20 cellular contexts compared by ENCODE assay signal in genomic region chr12:97322388-97322787, GRCh38.
"Had no signal": no experiment of that assay in that cellular context is flagged by ENCODE, and none has a peak within 500 bp of the region (broad histone marks: within the 10 kb centered on the region; RNA-seq: fewer than 3 reads in every experiment).

No MANE protein-coding gene starts in this region.

- H3K36me3 ChIP-seq: gastrocnemius medialis, heart right ventricle, neutrophil, stomach, thoracic aorta had no signal

- H3K27ac Mint-ChIP-seq: natural killer cell treated with Interleukin-12 subunit alpha and Interleukin-12 subunit beta and Interleukin-15 and Interleukin-18, amount 100 ng/mL, for 72 hours had no signal

- H3K27me3 ChIP-seq: gastrocnemius medialis, neutrophil had no signal

- DNase-seq: effector memory CD4-positive, alpha-beta T cell; gastrocnemius medialis; heart right ventricle; hypothalamus; kidney; left cardiac atrium; left ventricle myocardium superior; mesenchymal stem cell; midbrain; small intestine; stimulated activated CD4-positive, alpha-beta T cell treated with anti-CD3 and anti-CD28 coated beads, Interleukin-12 subunit alpha, Interleukin-12 subunit beta, amount 100 ng/mL, for 4 hours; stimulated activated naive CD4-positive, alpha-beta T cell; stomach; substantia nigra; trophoblast cell had no signal

- H3K9me3 Mint-ChIP-seq: natural killer cell treated with Interleukin-12 subunit alpha and Interleukin-12 subunit beta and Interleukin-15 and Interleukin-18, amount 100 ng/mL, for 72 hours had no signal

- H3K4me1 ChIP-seq: gastrocnemius medialis, heart right ventricle, stomach had no signal

- H3K9me3 ChIP-seq: gastrocnemius medialis, heart right ventricle, neutrophil, stomach, thoracic aorta had no signal

- H3K36me3 Mint-ChIP-seq: natural killer cell treated with Interleukin-12 subunit alpha and Interleukin-12 subunit beta and Interleukin-15 and Interleukin-18, amount 100 ng/mL, for 72 hours had no signal

- H3K27ac ChIP-seq: gastrocnemius medialis, heart right ventricle, neutrophil, stomach, thoracic aorta had no signal

- H3K4me3 ChIP-seq: gastrocnemius medialis, heart right ventricle, lung, stomach, thoracic aorta had no signal

- H3K4me3 Mint-ChIP-seq: natural killer cell treated with Interleukin-12 subunit alpha and Interleukin-12 subunit beta and Interleukin-15 and Interleukin-18, amount 100 ng/mL, for 72 hours had no signal

- ATAC-seq: esophagus mucosa, gastrocnemius medialis, left cardiac atrium had no signal
